In the genomic region with DNA sequence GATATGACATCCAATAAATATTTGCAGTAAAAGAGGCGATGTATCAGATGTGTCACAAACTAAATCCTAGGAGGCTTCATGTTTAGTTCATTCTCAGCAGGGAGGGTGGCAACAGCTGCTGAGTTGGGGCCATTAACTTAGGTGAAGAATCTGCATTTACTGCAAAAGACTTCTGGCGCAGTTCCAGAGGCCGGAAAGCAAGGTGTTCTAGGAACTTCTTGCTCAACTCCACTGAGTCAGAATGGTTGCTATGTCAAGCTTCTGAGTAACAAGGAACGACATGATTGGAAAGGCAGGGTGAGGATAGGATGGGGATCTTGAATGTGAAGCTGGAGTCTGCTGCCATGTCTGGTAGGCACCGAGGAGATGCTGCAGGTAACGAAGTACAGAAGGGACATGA, we compare ENCODE assay signal across 9 cellular contexts. TPM values are rescaled to one million over a fixed set of nuclear protein-coding genes. Genes with fewer than 3 reads are reported as not detected.
A peak's percentile ranks its signal among the peaks of the same experiment; 100 is the strongest.
DNase-seq lines count a peak whose midpoint lies in the region; ATAC-seq and TF ChIP-seq lines count a peak whose summit lies in the region.
"Had no signal": no experiment of that assay in that cellular context is flagged by ENCODE, and none has a peak within 500 bp of the region (broad histone marks: within the 10 kb centered on the region; RNA-seq: fewer than 3 reads in every experiment).

No MANE protein-coding gene starts in this region.

- H3K4me3 Mint-ChIP-seq in activated T-cell treated with anti-CD3 and anti-CD28 coated beads, Interleukin-2, amount 50 U/mL, for 24 hours = no peak overlapping the region
- no peak overlapping the region for H3K4me3 Mint-ChIP-seq in stimulated activated effector memory CD8-positive, alpha-beta T cell treated with anti-CD3 and anti-CD28 coated beads, Interleukin-12 subunit alpha, Interleukin-12 subunit beta, amount 100 ng/mL, for 72 hours

- H3K4me1 Mint-ChIP-seq in activated T-cell treated with anti-CD3 and anti-CD28 coated beads, Interleukin-2, amount 50 U/mL, for 24 hours (ENCODE audit: low read depth) = peaks cover 91% of the 10 kb centered on the region
- peaks cover 63% of the 10 kb centered on the region for H3K4me1 Mint-ChIP-seq in stimulated activated effector memory CD8-positive, alpha-beta T cell treated with anti-CD3 and anti-CD28 coated beads, Interleukin-12 subunit alpha, Interleukin-12 subunit beta, amount 100 ng/mL, for 72 hours

- peaks cover 85% of the 10 kb centered on the region for H3K36me3 Mint-ChIP-seq in activated T-cell treated with anti-CD3 and anti-CD28 coated beads, Interleukin-2, amount 50 U/mL, for 24 hours (ENCODE audit: low read depth)
- peaks cover 79% of the 10 kb centered on the region for H3K36me3 Mint-ChIP-seq in stimulated activated effector memory CD8-positive, alpha-beta T cell treated with anti-CD3 and anti-CD28 coated beads, Interleukin-12 subunit alpha, Interleukin-12 subunit beta, amount 100 ng/mL, for 72 hours

- TF ChIP-seq CTCF in fibroblast of villous mesenchyme (IDR thresholded peaks at IDR 0.05; ENCODE audit: insufficient read depth, low read depth, low read length) = no peak

- ATAC-seq in stimulated activated effector memory CD8-positive, alpha-beta T cell treated with anti-CD3 and anti-CD28 coated beads, Interleukin-12 subunit alpha, Interleukin-12 subunit beta, amount 100 ng/mL, for 72 hours = no peak
- no peak for ATAC-seq in HG03469 (IDR thresholded peaks at IDR 0.05; ENCODE audit: unreplicated experiment)
- no peak for ATAC-seq in HG02759 (IDR thresholded peaks at IDR 0.05; ENCODE audit: unreplicated experiment)

- no peaks in the 10 kb centered on the region for H3K9me3 Mint-ChIP-seq in activated T-cell treated with anti-CD3 and anti-CD28 coated beads, Interleukin-2, amount 50 U/mL, for 24 hours
- H3K9me3 Mint-ChIP-seq in stimulated activated effector memory CD8-positive, alpha-beta T cell treated with anti-CD3 and anti-CD28 coated beads, Interleukin-12 subunit alpha, Interleukin-12 subunit beta, amount 100 ng/mL, for 72 hours = no peaks in the 10 kb centered on the region

- H3K27me3 Mint-ChIP-seq in activated T-cell treated with anti-CD3 and anti-CD28 coated beads, Interleukin-2, amount 50 U/mL, for 24 hours = no peaks in the 10 kb centered on the region

- DNase-seq in activated T-cell treated with anti-CD3 and anti-CD28 coated beads, Interleukin-2, amount 50 U/mL, for 24 hours = no peak
- no peak for DNase-seq in activated T-cell treated with anti-CD3 and anti-CD28 coated beads for 4 hours
- DNase-seq in RKO (ENCODE audit: low spot score) = peak; percentile 86
- DNase-seq in fibroblast of villous mesenchyme (ENCODE audit: low read depth) = peak; percentile 78
- no peak for DNase-seq in stimulated activated effector memory CD8-positive, alpha-beta T cell treated with anti-CD3 and anti-CD28 coated beads, Interleukin-12 subunit alpha, Interleukin-12 subunit beta, amount 100 ng/mL, for 72 hours (ENCODE audit: low spot score in 2 of 2)
- no peak for DNase-seq in stimulated activated CD4-positive, alpha-beta T cell treated with anti-CD3 and anti-CD28 coated beads, Interleukin-4, amount 100 ng/mL, for 4 hours
- DNase-seq: heart right ventricle had no signal

- peak overlapping the region; percentile 66 for H3K27ac Mint-ChIP-seq in activated T-cell treated with anti-CD3 and anti-CD28 coated beads, Interleukin-2, amount 50 U/mL, for 24 hours
- H3K27ac Mint-ChIP-seq in stimulated activated effector memory CD8-positive, alpha-beta T cell treated with anti-CD3 and anti-CD28 coated beads, Interleukin-12 subunit alpha, Interleukin-12 subunit beta, amount 100 ng/mL, for 72 hours = peak overlapping the region; percentile 74

- no peak overlapping the region for H3K4me3 ChIP-seq in fibroblast of villous mesenchyme (ENCODE audit: low read depth, low read length)
- H3K4me3 ChIP-seq: heart right ventricle had no signal

RNA-seq across cellular contexts. Expression of a gene that starts 11.7 kb away (rescaled TPM):
- total RNA-seq in fibroblast of villous mesenchyme = 26.7 and 26.8 TPM in 2 replicates

RNA-seq across cellular contexts. Expression of a gene that starts 38.8 kb away (rescaled TPM):
- total RNA-seq in fibroblast of villous mesenchyme = 55.4 and 62.6 TPM in 2 replicates

RNA-seq across cellular contexts. Expression of a gene that starts 39.1 kb away (rescaled TPM):
- 9.0 and 10.4 TPM in 2 replicates for total RNA-seq in fibroblast of villous mesenchyme

Comparison
In these comparisons a context has a peak if more than half of its experiments do, and no peak if none do; other contexts are left out.
1. DNase-seq: peak in RKO (single experiment) and fibroblast of villous mesenchyme (single experiment); none in activated T-cell treated with anti-CD3 and anti-CD28 coated beads, Interleukin-2, amount 50 U/mL, for 24 hours (single experiment), activated T-cell treated with anti-CD3 and anti-CD28 coated beads for 4 hours (single experiment), stimulated activated effector memory CD8-positive, alpha-beta T cell treated with anti-CD3 and anti-CD28 coated beads, Interleukin-12 subunit alpha, Interleukin-12 subunit beta, amount 100 ng/mL, for 72 hours (0 of 2) and stimulated activated CD4-positive, alpha-beta T cell treated with anti-CD3 and anti-CD28 coated beads, Interleukin-4, amount 100 ng/mL, for 4 hours (0 of 2).